In the genomic region with DNA sequence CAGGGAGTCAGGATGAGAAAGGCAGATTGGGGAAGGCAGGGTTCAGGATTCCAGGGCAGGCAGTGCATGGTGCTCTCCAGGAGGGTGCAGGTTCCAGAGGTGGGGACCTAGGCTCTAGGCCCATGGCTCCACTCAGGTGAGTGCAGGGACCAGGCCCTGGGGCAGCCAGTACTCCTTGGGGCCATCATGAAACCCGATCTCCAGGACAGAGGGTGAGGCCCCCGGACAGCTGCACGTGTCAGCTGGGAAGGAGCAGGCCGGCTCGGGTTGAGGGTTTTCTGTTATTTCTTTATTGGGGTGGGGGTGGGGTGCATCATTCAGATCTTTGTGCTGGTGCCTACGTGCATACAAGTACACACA, we compare ENCODE assay signal across 11 cellular contexts. TPM values are rescaled to one million over a fixed set of nuclear protein-coding genes. Genes with fewer than 3 reads are reported as not detected.
DNase-seq lines count a peak whose midpoint lies in the region; ATAC-seq and TF ChIP-seq lines count a peak whose summit lies in the region.
"Had no signal": no experiment of that assay in that cellular context is flagged by ENCODE, and none has a peak within 500 bp of the region (broad histone marks: within the 10 kb centered on the region; RNA-seq: fewer than 3 reads in every experiment).

No MANE protein-coding gene starts in this region.

- in situ Hi-C loops in GM23248 (cut with MboI): no loop called here

- no peak for TF ChIP-seq CTCF in left ventricle myocardium inferior (IDR thresholded peaks at IDR 0.05; ENCODE audit: borderline replicate concordance)

- H3K4me1 ChIP-seq in GM23248 (ENCODE audit: insufficient read depth): peaks cover 33% of the 10 kb centered on the region
- H3K4me1 ChIP-seq in SJCRH30: peaks cover 57% of the 10 kb centered on the region
- peaks cover 96% of the 10 kb centered on the region for H3K4me1 ChIP-seq in left ventricle myocardium inferior
- peaks cover 80 to 89% (median 88%) of the 10 kb centered on the region in 3 donors for H3K4me1 ChIP-seq in skeletal muscle tissue (ENCODE audit: control insufficient read depth in 3 of 3, insufficient read depth in 3 of 3, low read length in 3 of 3)

- H3K4me3 ChIP-seq in GM23248 (no peak overlapping the region), SJCRH30 (peak overlapping the region; percentile 65), left ventricle myocardium inferior (no peak overlapping the region), skeletal muscle tissue (ENCODE audit: low read length in 3 of 3) (peak overlapping the region in 2 of 3 donors; percentile 61 to 67)

- no peaks in the 10 kb centered on the region for H3F3A ChIP-seq in GM23248 (ENCODE audit: insufficient read depth)

- intact Hi-C loops in left ventricle myocardium inferior (cut with micrococcal nuclease): loop anchor here (10.0 kb wide), 1 partner anchor 58 kb away; no protein-coding TSS in a partner anchor

- WGBS in GM23248 (ENCODE audit: low coverage in 1 of 2, low lambda C conversion rate in 2 of 2, missing lambda C conversion rate in 2 of 2), 2 experiments: 50 to 51% methylated on average over 6 of the region's 6 CpGs

- H3K27me3 ChIP-seq in GM23248 (replicated peaks; ENCODE audit: insufficient read depth): no peaks in the 10 kb centered on the region
- H3K27me3 ChIP-seq in SJCRH30: no peaks in the 10 kb centered on the region
- H3K27me3 ChIP-seq in left ventricle myocardium inferior (ENCODE audit: low read depth): no peaks in the 10 kb centered on the region
- no peaks in the 10 kb centered on the region for H3K27me3 ChIP-seq in skeletal muscle tissue (ENCODE audit: control insufficient read depth in 3 of 3, insufficient read depth in 3 of 3, low read length in 3 of 3)
- H3K27me3 ChIP-seq: right lobe of liver had no signal

- no peaks in the 10 kb centered on the region for H3K9me2 ChIP-seq in GM23248 (ENCODE audit: insufficient read depth)

- H2AFZ ChIP-seq in GM23248: no peak overlapping the region

- DNase-seq in GM23248 (no peak), SJCRH30 (peak; percentile 78 to 86), left ventricle myocardium inferior (no peak), NCI-H2227 treated with DMSO at 0.1 percent for 48 hours (lab: John Stamatoyannopoulos, UW) (no peak), erythroblast (lab: John Stamatoyannopoulos, UW) (no peak)
- DNase-seq: activated CD4-positive, alpha-beta T cell treated with anti-CD3 and anti-CD28 coated beads for 4 hours; NCI-H510A had no signal

- H3K9me3 ChIP-seq in GM23248 (ENCODE audit: low read depth): no peaks in the 10 kb centered on the region
- no peaks in the 10 kb centered on the region for H3K9me3 ChIP-seq in SJCRH30 (replicated peaks)
- no peaks in the 10 kb centered on the region for H3K9me3 ChIP-seq in left ventricle myocardium inferior (replicated peaks)
- H3K9me3 ChIP-seq in skeletal muscle tissue (ENCODE audit: control insufficient read depth in 3 of 3, low read length in 3 of 3): no peaks in the 10 kb centered on the region
- H3K9me3 ChIP-seq: right lobe of liver had no signal

- H3K27ac ChIP-seq in GM23248: no peak overlapping the region
- peak overlapping the region; percentile 56 for H3K27ac ChIP-seq in SJCRH30
- H3K27ac ChIP-seq in left ventricle myocardium inferior (replicated peaks): peak overlapping the region; percentile 93
- H3K27ac ChIP-seq in skeletal muscle tissue (ENCODE audit: low read depth, low read length): peak overlapping the region; percentile 96

- H3K4me2 ChIP-seq in GM23248 (ENCODE audit: unreplicated experiment): no peak overlapping the region

- no peak for TF ChIP-seq POLR2A in erythroblast (IDR thresholded peaks at IDR 0.05; ENCODE audit: low read length)

- H4K20me1 ChIP-seq in GM23248 (ENCODE audit: insufficient read depth): no peaks in the 10 kb centered on the region

- ATAC-seq in HG02973 (IDR thresholded peaks at IDR 0.05; ENCODE audit: unreplicated experiment): no peak
- ATAC-seq in activated CD4-positive, CD25-positive, alpha-beta regulatory T cell treated with anti-CD3 and anti-CD28 coated beads, Interleukin-2, amount 50 U/mL, for 24 hours: no peak
- ATAC-seq: right lobe of liver had no signal

- no peaks in the 10 kb centered on the region for H3K36me3 ChIP-seq in GM23248 (ENCODE audit: low read depth)
- H3K36me3 ChIP-seq in SJCRH30: no peaks in the 10 kb centered on the region
- H3K36me3 ChIP-seq in left ventricle myocardium inferior: no peaks in the 10 kb centered on the region
- H3K36me3 ChIP-seq in skeletal muscle tissue (ENCODE audit: control insufficient read depth in 3 of 3, insufficient read depth in 3 of 3, low read length in 3 of 3): peaks cover 0 to 5% (median 0%) of the 10 kb centered on the region in 3 donors
- H3K36me3 ChIP-seq: right lobe of liver had no signal

- H3K79me2 ChIP-seq in GM23248 (ENCODE audit: insufficient read depth): peaks cover 33% of the 10 kb centered on the region

- peak overlapping the region; percentile 87; the same call in 1 of the 2 replicates for H3K9ac ChIP-seq in GM23248
- H3K9ac ChIP-seq in skeletal muscle tissue (ENCODE audit: low read depth in 1 of 3, low read length in 3 of 3): peak overlapping the region in 2 of 3 donors; percentile 61 to 81

RNA-seq across cellular contexts. Expression of a gene that starts 1.3 kb away (rescaled TPM):
- total RNA-seq in GM23248 (2014; rRNA removed; shearing (Covaris generic)): 13.2 and 23.7 TPM in 2 replicates
- 0.43 and 0.44 TPM in 2 replicates for polyA plus RNA-seq in GM23248 (2016; fragmentation: Nextera tagmentation; extraction: Ambion mirVana)
- 24.6 and 27.4 TPM in 2 replicates for total RNA-seq in SJCRH30 (2014; rRNA removed; shearing (Covaris generic))
- 83.9 TPM for total RNA-seq in left ventricle myocardium inferior
- 18.8 TPM for total RNA-seq in skeletal muscle tissue

RNA-seq across cellular contexts. Expression of a gene that starts 40.8 kb away (rescaled TPM):
- total RNA-seq in GM23248 (2014; rRNA removed; shearing (Covaris generic)): 1.0 TPM in 1 of 2 replicates, not detected in the other
- 0.15 TPM in 1 of 2 replicates, not detected in the other for polyA plus RNA-seq in GM23248 (2016; fragmentation: Nextera tagmentation; extraction: Ambion mirVana)
- total RNA-seq in SJCRH30 (2014; rRNA removed; shearing (Covaris generic)): 0.61 and 0.75 TPM in 2 replicates
- total RNA-seq in left ventricle myocardium inferior (2.1 TPM), skeletal muscle tissue (6.8 TPM)

Comparison
In these comparisons a context has a peak if more than half of its experiments do, and no peak if none do; other contexts are left out.
1. DNase-seq: peak in SJCRH30 (2 of 2); none in GM23248 (single experiment), left ventricle myocardium inferior (single experiment), NCI-H2227 treated with DMSO at 0.1 percent for 48 hours (single experiment) and erythroblast (0 of 2).
2. H3K4me3 ChIP-seq: peak in SJCRH30 (single experiment) and skeletal muscle tissue (2 of 3); none in GM23248 (single experiment) and left ventricle myocardium inferior (single experiment).